In the genomic region with DNA sequence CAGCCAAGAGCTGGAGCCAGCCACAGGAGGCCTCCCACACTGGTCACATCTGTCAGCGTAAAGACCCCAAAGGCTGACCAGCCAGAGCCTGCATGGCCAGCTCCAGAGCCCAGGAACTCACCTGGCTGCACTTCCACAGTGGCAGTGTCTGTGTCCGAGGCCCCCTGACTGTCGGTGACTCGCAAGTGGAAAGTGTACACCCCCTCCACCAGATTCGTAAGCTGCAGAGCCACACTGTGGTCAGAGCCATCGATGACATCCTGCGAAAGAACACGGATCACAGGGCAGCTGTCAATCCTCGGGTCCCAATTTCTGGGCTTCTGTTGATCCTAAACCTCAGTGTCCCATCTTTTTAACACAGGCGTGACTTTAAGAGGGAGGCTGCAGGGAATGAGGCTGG, we compare ENCODE assay signal across 1 cellular context.
TF ChIP-seq lines count a peak whose summit lies in the region.

No MANE protein-coding gene starts in this region.

TF ChIP-seq in GM23338, 12 proteins besides CTCF, POLR2A, EP300 and RAD21 (continued from another document):
- no peak for TF ChIP-seq ZNF331 (CRISPR knock-in tag; IDR thresholded peaks at IDR 0.05; ENCODE audit: low read depth)
